In the genomic region with DNA sequence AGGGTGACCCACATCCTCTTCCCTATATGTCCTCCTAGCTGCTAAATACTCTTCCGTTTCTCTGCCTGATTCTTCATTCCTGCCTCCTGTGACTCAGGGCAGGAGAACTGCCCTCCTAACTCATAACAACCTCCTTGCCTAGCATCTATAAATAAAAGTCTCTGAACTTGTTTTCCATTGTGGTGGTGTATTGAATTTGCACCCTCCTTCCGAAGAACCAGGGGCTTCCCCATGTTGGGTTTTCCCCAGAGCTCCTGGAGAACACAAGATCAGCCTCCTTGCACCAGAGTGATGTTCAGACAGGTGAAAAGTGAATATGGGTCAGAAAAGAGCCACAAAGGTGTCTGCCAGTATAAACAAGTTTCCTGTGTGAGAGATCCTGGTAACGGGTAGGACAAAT, we compare ENCODE assay signal across 41 cellular contexts. TPM values are rescaled to one million over a fixed set of nuclear protein-coding genes. Genes with fewer than 3 reads are reported as not detected.
"Had no signal": no experiment of that assay in that cellular context is flagged by ENCODE, and none has a peak within 500 bp of the region (broad histone marks: within the 10 kb centered on the region; RNA-seq: fewer than 3 reads in every experiment).

No MANE protein-coding gene starts in this region.

- H3K4me1 ChIP-seq: adrenal gland, breast epithelium, colonic mucosa, esophagus squamous epithelium, gastroesophageal sphincter, heart right ventricle had no signal

- DNase-seq: activated CD4-positive, alpha-beta memory T cell treated with anti-CD3 and anti-CD28 coated beads for 36 hours; activated CD4-positive, alpha-beta T cell treated with anti-CD3 and anti-CD28 coated beads for 36 hours; activated CD4-positive, alpha-beta T cell treated with anti-CD3 and anti-CD28 coated beads, Interleukin-2, amount 10 ng/mL, durations not matched to agents 24 days and 14 days; activated CD4-positive, CD25-positive, alpha-beta regulatory T cell; activated CD4-positive, CD25-positive, alpha-beta regulatory T cell treated with anti-CD3 and anti-CD28 coated beads, Interleukin-2, amount 50 U/mL, for 72 hours; activated CD8-positive, alpha-beta memory T cell treated with anti-CD3 and anti-CD28 coated beads, Interleukin-2, amount 10 ng/mL, durations not matched to agents 7 days and 5 days; activated CD8-positive, alpha-beta memory T cell treated with anti-CD3 and anti-CD28 coated beads, Interleukin-2, amount 50 U/mL, for 4 hours; activated CD8-positive, alpha-beta T cell treated with anti-CD3 and anti-CD28 coated beads, Interleukin-2, amount 10 ng/mL, durations not matched to agents 7 days and 5 days; activated effector memory CD4-positive, alpha-beta T cell treated with anti-CD3 and anti-CD28 coated beads, Interleukin-2, amount 50 U/mL, for 16 hours; activated naive CD4-positive, alpha-beta T cell treated with anti-CD3 and anti-CD28 coated beads for 36 hours; activated naive CD8-positive, alpha-beta T cell treated with anti-CD3 and anti-CD28 coated beads for 36 hours; activated naive CD8-positive, alpha-beta T cell treated with anti-CD3 and anti-CD28 coated beads, Interleukin-2, amount 50 U/mL, for 24 hours; activated T-cell treated with anti-CD3 and anti-CD28 coated beads, Interleukin-2, amount 50 U/mL, for 1 hour; activated T-cell treated with anti-CD3 and anti-CD28 coated beads, Interleukin-2, amount 50 U/mL, for 48 hours; adrenal gland; amygdala; aorta; central memory CD4-positive, alpha-beta T cell; cerebellar nuclear complex; colonic mucosa; effector CD8-positive, alpha-beta T cell; esophagus squamous epithelium; heart right ventricle; T-helper 17 cell; T1000 had no signal

- H3K27ac Mint-ChIP-seq: activated CD4-positive, alpha-beta memory T cell treated with anti-CD3 and anti-CD28 coated beads for 36 hours; activated CD4-positive, alpha-beta T cell treated with anti-CD3 and anti-CD28 coated beads for 36 hours; activated CD4-positive, alpha-beta T cell treated with anti-CD3 and anti-CD28 coated beads, Interleukin-2, amount 10 ng/mL, durations not matched to agents 24 days and 14 days; activated CD8-positive, alpha-beta memory T cell treated with anti-CD3 and anti-CD28 coated beads, Interleukin-2, amount 10 ng/mL, durations not matched to agents 7 days and 5 days; activated CD8-positive, alpha-beta T cell treated with anti-CD3 and anti-CD28 coated beads, Interleukin-2, amount 10 ng/mL, durations not matched to agents 7 days and 5 days; activated naive CD4-positive, alpha-beta T cell treated with anti-CD3 and anti-CD28 coated beads for 36 hours; activated naive CD4-positive, alpha-beta T cell treated with anti-CD3 and anti-CD28 coated beads, Interleukin-2, amount 50 U/mL, for 24 hours; activated naive CD8-positive, alpha-beta T cell treated with anti-CD3 and anti-CD28 coated beads for 36 hours; activated naive CD8-positive, alpha-beta T cell treated with anti-CD3 and anti-CD28 coated beads, Interleukin-2, amount 50 U/mL, for 24 hours; activated T-helper 1 cell treated with anti-CD3 and anti-CD28 coated beads, Interleukin-12 subunit alpha, Interleukin-12 subunit beta, Interleukin-2, Interleukin-4 antibody, amounts not matched to agents 30 ng/mL and 10 ng/mL and 1 ng/mL, durations not matched to agents 14 hours and 24 hours and 36 hours; activated T-helper 2 cell treated with anti-CD3 and anti-CD28 coated beads, Interferon-gamma antibody, Interleukin-2, Interleukin-4, amounts not matched to agents 10 μg/mL and 5 μg/mL and 100 μg/mL, durations not matched to agents 14 hours and 24 hours and 36 hours; brain; T-helper 17 cell; T-helper 2 cell treated with Interferon-gamma antibody and Interleukin-4, amounts not matched to agents 5 μg/mL and 100 μg/mL, for 36 hours had no signal

- H3K4me1 Mint-ChIP-seq: activated CD4-positive, alpha-beta T cell treated with anti-CD3 and anti-CD28 coated beads for 36 hours; activated CD4-positive, alpha-beta T cell treated with anti-CD3 and anti-CD28 coated beads, Interleukin-2, amount 10 ng/mL, durations not matched to agents 24 days and 14 days; activated CD8-positive, alpha-beta memory T cell treated with anti-CD3 and anti-CD28 coated beads, Interleukin-2, amount 10 ng/mL, durations not matched to agents 7 days and 5 days; activated naive CD4-positive, alpha-beta T cell treated with anti-CD3 and anti-CD28 coated beads, Interleukin-2, amount 50 U/mL, for 24 hours; activated naive CD8-positive, alpha-beta T cell treated with anti-CD3 and anti-CD28 coated beads for 36 hours; activated naive CD8-positive, alpha-beta T cell treated with anti-CD3 and anti-CD28 coated beads, Interleukin-2, amount 50 U/mL, for 24 hours; brain; T-helper 17 cell had no signal

- FAIRE-seq: endometrium, endothelial cell of umbilical vein had no signal

- H3K36me3 Mint-ChIP-seq: activated CD4-positive, alpha-beta memory T cell treated with anti-CD3 and anti-CD28 coated beads for 36 hours; activated CD8-positive, alpha-beta memory T cell treated with anti-CD3 and anti-CD28 coated beads, Interleukin-2, amount 10 ng/mL, durations not matched to agents 7 days and 5 days; activated naive CD4-positive, alpha-beta T cell treated with anti-CD3 and anti-CD28 coated beads, Interleukin-2, amount 50 U/mL, for 24 hours; activated naive CD8-positive, alpha-beta T cell treated with anti-CD3 and anti-CD28 coated beads for 36 hours; brain had no signal

- H3K9me3 Mint-ChIP-seq: activated CD4-positive, alpha-beta T cell treated with anti-CD3 and anti-CD28 coated beads, Interleukin-2, amount 10 ng/mL, durations not matched to agents 24 days and 14 days; activated naive CD4-positive, alpha-beta T cell treated with anti-CD3 and anti-CD28 coated beads, Interleukin-2, amount 50 U/mL, for 24 hours; activated naive CD8-positive, alpha-beta T cell treated with anti-CD3 and anti-CD28 coated beads for 36 hours; activated T-helper 1 cell treated with anti-CD3 and anti-CD28 coated beads, Interleukin-12 subunit alpha, Interleukin-12 subunit beta, Interleukin-2, Interleukin-4 antibody, amounts not matched to agents 30 ng/mL and 10 ng/mL and 1 ng/mL, durations not matched to agents 14 hours and 24 hours and 36 hours; activated T-helper 2 cell treated with anti-CD3 and anti-CD28 coated beads, Interferon-gamma antibody, Interleukin-2, Interleukin-4, amounts not matched to agents 10 μg/mL and 5 μg/mL and 100 μg/mL, durations not matched to agents 14 hours and 24 hours and 36 hours; T-helper 2 cell treated with Interferon-gamma antibody and Interleukin-4, amounts not matched to agents 5 μg/mL and 100 μg/mL, for 36 hours had no signal

- H3K4me3 Mint-ChIP-seq: activated CD4-positive, alpha-beta memory T cell treated with anti-CD3 and anti-CD28 coated beads for 36 hours; activated CD4-positive, alpha-beta T cell treated with anti-CD3 and anti-CD28 coated beads for 36 hours; activated CD4-positive, alpha-beta T cell treated with anti-CD3 and anti-CD28 coated beads, Interleukin-2, amount 10 ng/mL, durations not matched to agents 24 days and 14 days; activated CD8-positive, alpha-beta memory T cell treated with anti-CD3 and anti-CD28 coated beads, Interleukin-2, amount 10 ng/mL, durations not matched to agents 7 days and 5 days; activated CD8-positive, alpha-beta T cell treated with anti-CD3 and anti-CD28 coated beads, Interleukin-2, amount 10 ng/mL, durations not matched to agents 7 days and 5 days; activated naive CD4-positive, alpha-beta T cell treated with anti-CD3 and anti-CD28 coated beads for 36 hours; activated naive CD4-positive, alpha-beta T cell treated with anti-CD3 and anti-CD28 coated beads, Interleukin-2, amount 50 U/mL, for 24 hours; activated naive CD8-positive, alpha-beta T cell treated with anti-CD3 and anti-CD28 coated beads for 36 hours; activated naive CD8-positive, alpha-beta T cell treated with anti-CD3 and anti-CD28 coated beads, Interleukin-2, amount 50 U/mL, for 24 hours; activated T-helper 1 cell treated with anti-CD3 and anti-CD28 coated beads, Interleukin-12 subunit alpha, Interleukin-12 subunit beta, Interleukin-2, Interleukin-4 antibody, amounts not matched to agents 30 ng/mL and 10 ng/mL and 1 ng/mL, durations not matched to agents 14 hours and 24 hours and 36 hours; brain; T-helper 17 cell; T-helper 2 cell treated with Interferon-gamma antibody and Interleukin-4, amounts not matched to agents 5 μg/mL and 100 μg/mL, for 36 hours had no signal

- H3K4me3 ChIP-seq: adrenal gland, breast epithelium, cardiac muscle cell, colonic mucosa, esophagus squamous epithelium, gastroesophageal sphincter, heart right ventricle had no signal

- ATAC-seq: activated CD4-positive, alpha-beta T cell treated with anti-CD3 and anti-CD28 coated beads for 36 hours; activated CD8-positive, alpha-beta memory T cell treated with anti-CD3 and anti-CD28 coated beads, Interleukin-2, amount 10 ng/mL, durations not matched to agents 7 days and 5 days; activated CD8-positive, alpha-beta T cell treated with anti-CD3 and anti-CD28 coated beads, Interleukin-2, amount 10 ng/mL, durations not matched to agents 7 days and 5 days; activated naive CD8-positive, alpha-beta T cell treated with anti-CD3 and anti-CD28 coated beads, Interleukin-2, amount 50 U/mL, for 24 hours; gastroesophageal sphincter; heart right ventricle; T-helper 17 cell had no signal

- H3K27ac ChIP-seq: adrenal gland, breast epithelium, cardiac muscle cell, colonic mucosa, epithelial cell of prostate, esophagus squamous epithelium, gastroesophageal sphincter, heart right ventricle had no signal

- H3K36me3 ChIP-seq: adrenal gland, breast epithelium, cardiac muscle cell, colonic mucosa, esophagus squamous epithelium, gastroesophageal sphincter, heart right ventricle had no signal

- H3K27me3 Mint-ChIP-seq: activated CD4-positive, alpha-beta memory T cell treated with anti-CD3 and anti-CD28 coated beads for 36 hours; activated CD4-positive, alpha-beta T cell treated with anti-CD3 and anti-CD28 coated beads, Interleukin-2, amount 10 ng/mL, durations not matched to agents 24 days and 14 days; activated CD8-positive, alpha-beta memory T cell treated with anti-CD3 and anti-CD28 coated beads, Interleukin-2, amount 10 ng/mL, durations not matched to agents 7 days and 5 days; activated naive CD4-positive, alpha-beta T cell treated with anti-CD3 and anti-CD28 coated beads, Interleukin-2, amount 50 U/mL, for 24 hours; activated naive CD8-positive, alpha-beta T cell treated with anti-CD3 and anti-CD28 coated beads, Interleukin-2, amount 50 U/mL, for 24 hours; brain; T-helper 17 cell had no signal

- H3K27me3 ChIP-seq: adrenal gland, breast epithelium, cardiac muscle cell, colonic mucosa, esophagus squamous epithelium, gastroesophageal sphincter had no signal

- H3K9me3 ChIP-seq: adrenal gland, breast epithelium, colonic mucosa, esophagus squamous epithelium, gastroesophageal sphincter, heart right ventricle had no signal

RNA-seq across cellular contexts. Expression of gene MC4R, which starts 32.1 kb away (rescaled TPM):
- total RNA-seq: activated CD4-positive, alpha-beta memory T cell treated with anti-CD3 and anti-CD28 coated beads for 36 hours; activated CD4-positive, alpha-beta T cell treated with anti-CD3 and anti-CD28 coated beads for 36 hours; activated CD4-positive, alpha-beta T cell treated with anti-CD3 and anti-CD28 coated beads, Interleukin-2, amount 10 ng/mL, durations not matched to agents 24 days and 14 days; activated CD8-positive, alpha-beta memory T cell treated with anti-CD3 and anti-CD28 coated beads for 36 hours; activated CD8-positive, alpha-beta memory T cell treated with anti-CD3 and anti-CD28 coated beads, Interleukin-2, amount 10 ng/mL, durations not matched to agents 7 days and 5 days; activated CD8-positive, alpha-beta T cell treated with anti-CD3 and anti-CD28 coated beads, Interleukin-2, amount 10 ng/mL, durations not matched to agents 7 days and 5 days; activated naive CD4-positive, alpha-beta T cell treated with anti-CD3 and anti-CD28 coated beads for 36 hours; activated naive CD8-positive, alpha-beta T cell treated with anti-CD3 and anti-CD28 coated beads for 36 hours; activated T-helper 1 cell treated with anti-CD3 and anti-CD28 coated beads, Interleukin-12 subunit alpha, Interleukin-12 subunit beta, Interleukin-2, Interleukin-4 antibody, amounts not matched to agents 30 ng/mL and 10 ng/mL and 1 ng/mL, durations not matched to agents 14 hours and 24 hours and 36 hours; activated T-helper 2 cell treated with anti-CD3 and anti-CD28 coated beads, Interferon-gamma antibody, Interleukin-2, Interleukin-4, amounts not matched to agents 10 μg/mL and 5 μg/mL and 100 μg/mL, durations not matched to agents 14 hours and 24 hours and 36 hours; aorta; breast epithelium; colonic mucosa; dermis microvascular lymphatic vessel endothelial cell; endothelial cell of umbilical vein; esophagus squamous epithelium; fibroblast of lung; fibroblast of villous mesenchyme; glomerular endothelial cell; heart right ventricle; T-helper 17 cell had no signal
